Comparison of ENCODE assay signal across 25 cellular contexts in genomic region chr6:88680654-88681053, GRCh38.
"Had no signal": no experiment of that assay in that cellular context is flagged by ENCODE, and none has a peak within 500 bp of the region (broad histone marks: within the 10 kb centered on the region; RNA-seq: fewer than 3 reads in every experiment).

No MANE protein-coding gene starts in this region.

- ATAC-seq: left colon; left ventricle myocardium superior; lower lobe of right lung; naive thymus-derived CD8-positive, alpha-beta T cell; stimulated activated effector memory CD8-positive, alpha-beta T cell treated with anti-CD3 and anti-CD28 coated beads, Interleukin-12 subunit alpha, Interleukin-12 subunit beta, amount 100 ng/mL, for 72 hours had no signal

- H3K36me3 ChIP-seq: prostate gland, right atrium auricular region, sigmoid colon, thyroid gland, vagina had no signal

- FAIRE-seq: endothelial cell of umbilical vein had no signal

- H3K27me3 Mint-ChIP-seq: dendritic cell treated with granulocyte-macrophage colony-stimulating factor and Interleukin-4, amounts not matched to agents 40 ng/mL and 50 ng/mL, for 4 days; naive thymus-derived CD8-positive, alpha-beta T cell had no signal

- H3K27ac Mint-ChIP-seq: dendritic cell treated with granulocyte-macrophage colony-stimulating factor and Interleukin-4, amounts not matched to agents 40 ng/mL and 50 ng/mL, for 4 days; immature natural killer cell; naive thymus-derived CD8-positive, alpha-beta T cell; nephron progenitor cell; stimulated activated effector memory CD8-positive, alpha-beta T cell treated with anti-CD3 and anti-CD28 coated beads, Interleukin-12 subunit alpha, Interleukin-12 subunit beta, amount 100 ng/mL, for 72 hours had no signal

- H3K9me3 Mint-ChIP-seq: dendritic cell treated with granulocyte-macrophage colony-stimulating factor and Interleukin-4, amounts not matched to agents 40 ng/mL and 50 ng/mL, for 4 days; immature natural killer cell; nephron progenitor cell; stimulated activated effector memory CD8-positive, alpha-beta T cell treated with anti-CD3 and anti-CD28 coated beads, Interleukin-12 subunit alpha, Interleukin-12 subunit beta, amount 100 ng/mL, for 72 hours had no signal

- H3K9me3 ChIP-seq: esophagus squamous epithelium, lower lobe of right lung, prostate gland, right atrium auricular region, sigmoid colon, stomach, thyroid gland, vagina had no signal

- H3K4me1 ChIP-seq: esophagus squamous epithelium, lower lobe of right lung, prostate gland, right atrium auricular region, sigmoid colon, stomach, thyroid gland, vagina had no signal

- H3K4me3 Mint-ChIP-seq: dendritic cell treated with granulocyte-macrophage colony-stimulating factor and Interleukin-4, amounts not matched to agents 40 ng/mL and 50 ng/mL, for 4 days; immature natural killer cell; naive thymus-derived CD8-positive, alpha-beta T cell; nephron progenitor cell; stimulated activated effector memory CD8-positive, alpha-beta T cell treated with anti-CD3 and anti-CD28 coated beads, Interleukin-12 subunit alpha, Interleukin-12 subunit beta, amount 100 ng/mL, for 72 hours had no signal

- H3K4me1 Mint-ChIP-seq: nephron progenitor cell; stimulated activated effector memory CD8-positive, alpha-beta T cell treated with anti-CD3 and anti-CD28 coated beads, Interleukin-12 subunit alpha, Interleukin-12 subunit beta, amount 100 ng/mL, for 72 hours had no signal

- H3K27me3 ChIP-seq: esophagus squamous epithelium, right atrium auricular region, sigmoid colon, stomach, thyroid gland, vagina had no signal

- H3K27ac ChIP-seq: esophagus squamous epithelium, lower lobe of right lung, prostate gland, right atrium auricular region, sigmoid colon, stomach, thyroid gland, vagina had no signal

- H3K4me3 ChIP-seq: esophagus squamous epithelium, lower lobe of right lung, prostate gland, right atrium auricular region, sigmoid colon, stomach, thyroid gland, vagina had no signal

- DNase-seq: effector CD8-positive, alpha-beta T cell; erythroblast; esophagus squamous epithelium; hypothalamus; immature natural killer cell; islet precursor cell; kidney glomerular epithelial cell; left colon; left ventricle myocardium superior; lower lobe of right lung; naive thymus-derived CD8-positive, alpha-beta T cell; nephron progenitor cell; nucleus accumbens; sigmoid colon; stimulated activated CD4-positive, alpha-beta T cell treated with anti-CD3 and anti-CD28 coated beads, Interleukin-2, amount 100 ng/mL, for 24 hours; stimulated activated CD4-positive, alpha-beta T cell treated with anti-CD3 and anti-CD28 coated beads, Interleukin-4, amount 100 ng/mL, for 24 hours; stimulated activated naive CD4-positive, alpha-beta T cell treated with Interleukin-2 at 50 U/mL for 16 hours; stomach; thyroid gland had no signal
